In the genomic region with DNA sequence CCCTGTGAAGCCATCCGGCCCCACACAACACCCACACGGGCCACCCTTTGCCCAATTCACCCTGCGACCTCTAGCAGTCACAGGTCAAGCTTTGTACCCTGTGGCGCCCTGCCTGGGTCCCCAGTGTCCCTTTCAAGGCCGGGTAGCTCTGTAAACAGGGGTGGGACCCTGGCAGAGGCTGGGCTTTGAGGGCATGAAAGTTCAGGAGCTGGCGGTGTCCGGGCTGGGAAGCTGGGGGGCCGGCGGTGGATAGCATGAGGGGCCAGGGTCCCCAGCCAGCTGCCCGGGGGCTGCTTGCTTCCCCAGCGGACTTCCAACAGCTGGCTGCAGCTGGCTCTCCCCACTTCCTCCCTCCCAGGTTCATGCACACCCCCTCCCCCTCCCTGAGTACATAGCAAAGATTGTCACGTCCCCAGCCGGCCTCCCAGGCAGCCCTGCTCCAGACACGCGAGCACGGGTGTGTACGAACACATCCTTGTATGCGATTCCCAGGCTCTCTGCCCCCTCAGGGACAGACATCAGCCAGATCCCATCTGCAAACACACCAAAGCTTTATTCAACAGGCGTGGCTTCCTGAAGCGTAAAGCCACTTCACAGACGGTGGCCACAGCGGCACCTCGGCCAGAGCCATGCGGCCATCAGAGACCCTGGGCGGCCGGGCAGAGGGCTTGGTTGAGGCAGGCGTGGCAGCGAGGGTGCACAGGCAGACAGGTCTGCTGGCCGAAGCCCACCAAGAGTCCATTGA, we compare ENCODE assay signal across 9 cellular contexts. TPM values are rescaled to one million over a fixed set of nuclear protein-coding genes. Genes with fewer than 3 reads are reported as not detected.
DNase-seq lines count a peak whose midpoint lies in the region; ATAC-seq, FAIRE-seq and TF ChIP-seq lines count a peak whose summit lies in the region.
"Had no signal": no experiment of that assay in that cellular context is flagged by ENCODE, and none has a peak within 500 bp of the region (broad histone marks: within the 10 kb centered on the region; RNA-seq: fewer than 3 reads in every experiment).

No MANE protein-coding gene starts in this region.

- WGBS in right cardiac atrium, result 38% methylated on average over 29 of the region's 29 CpGs
- WGBS in spleen, 5 donors, result 55 to 78% (median 58%) methylated on average over 23 to 29 of the region's 29 CpGs

- TF ChIP-seq CTCF in HEK293 (tag by site-specific recombination; IDR thresholded peaks at IDR 0.05), result no peak
- no peak for TF ChIP-seq CTCF in spleen (IDR thresholded peaks at IDR 0.05 in 8 of 11, conservative IDR thresholded peaks at IDR 0.05 in 3 of 11)

- H3K4me1 ChIP-seq in HEK293 (ENCODE audit: control insufficient read depth, insufficient read depth, low read length), result peaks cover 4% of the 10 kb centered on the region; the same call in 1 of the 2 replicates
- peaks cover 12% of the 10 kb centered on the region for H3K4me1 ChIP-seq in right cardiac atrium (ENCODE audit: control insufficient read depth, insufficient read depth, low read length)
- H3K4me1 ChIP-seq in spleen, result peaks cover 46 to 100% (median 77%) of the 10 kb centered on the region in 6 donors

- no peak overlapping the region for H3K27ac ChIP-seq in HEK293 (ENCODE audit: extremely low read depth, low read depth, low read length)
- peak overlapping the region; percentile 76 for H3K27ac ChIP-seq in right cardiac atrium (ENCODE audit: low read length)
- peak overlapping the region; percentile 60 to 85 (median 76) for H3K27ac ChIP-seq in spleen

- peak; percentile 43 to 54 for ATAC-seq in right cardiac atrium
- no peak for ATAC-seq in HG03354 (IDR thresholded peaks at IDR 0.05; ENCODE audit: poor library complexity, severe bottlenecking, unreplicated experiment)

- TF ChIP-seq POLR2A in spleen (IDR thresholded peaks at IDR 0.05), result no peak

- intact Hi-C loops in right cardiac atrium (cut with DNase I) (no loop called here), spleen (cut with DNase I; ENCODE audit: low total_unique reads) (no loop called here)

- H3K27me3 ChIP-seq in right cardiac atrium (ENCODE audit: control insufficient read depth, insufficient read depth) (no peaks in the 10 kb centered on the region), spleen (replicated peaks in 1 of 7) (peaks cover 0 to 7% (median 0%) of the 10 kb centered on the region in 7 donors)

- CTCF ChIA-PET in HEK293 (lab: Yijun Ruan, JAX), result no interaction called here

- H3K36me3 ChIP-seq in HEK293 (ENCODE audit: control insufficient read depth in 2 of 2, insufficient read depth in 1 of 2, low read length in 2 of 2) (peaks cover 0 to 20% of the 10 kb centered on the region in 2 experiments; a peak in 2 of 3 replicates), spleen (peaks cover 0 to 40% (median 4%) of the 10 kb centered on the region in 6 donors)

- H3K4me3 ChIP-seq in HEK293 (ENCODE audit: low read depth, low read length), result no peak overlapping the region
- H3K4me3 ChIP-seq in right cardiac atrium (ENCODE audit: low read length), result no peak overlapping the region
- peak overlapping the region in 1 of 8 donors; percentile 9 for H3K4me3 ChIP-seq in spleen

- POLR2A ChIA-PET in HEK293 (lab: Yijun Ruan, JAX), result interaction anchor here (1.3 to 2.4 kb wide), 2 partner anchors 12 to 116 kb away, joined by 6 read pairs; partner anchors contain the start of gene TRAF7

- no peak for FAIRE-seq in frontal cortex (lab: Jason Lieb, UNC)

- DNase-seq in amniotic epithelial cell (ENCODE audit: low read depth) (peak; percentile 42), right cardiac atrium (peak; percentile 86 to 95 (median 94)), spleen (no peak), NCI-H446 (lab: John Stamatoyannopoulos, UW) (no peak), frontal cortex (ENCODE audit: low spot score in 2 of 2) (no peak)
- DNase-seq in activated CD4-positive, alpha-beta T cell treated with anti-CD3 and anti-CD28 coated beads, Interleukin-2, amount 50 U/mL, for 48 hours, result no peak
- DNase-seq: activated B cell treated with CpG ODN at 0.5 μM for 24 hours had no signal

- H3K9me3 ChIP-seq in HEK293 (ENCODE audit: control insufficient read depth, insufficient read depth, low read depth, low read length) (no peaks in the 10 kb centered on the region), right cardiac atrium (ENCODE audit: control insufficient read depth, low read length) (no peaks in the 10 kb centered on the region), spleen (no peaks in the 10 kb centered on the region)

TF ChIP-seq in HEK293, 187 proteins besides CTCF, POLR2A, EP300 and RAD21:
- peak; percentile 41 for TF ChIP-seq ZFHX2 (tag by site-specific recombination; conservative IDR thresholded peaks at IDR 0.05)
- 0 out of 2 replicates have a peak, but pooled peaks have one; percentile 28 for TF ChIP-seq GLIS1 (tag by site-specific recombination; IDR thresholded peaks at IDR 0.05)
- TF ChIP-seq ZNF157 (tag by site-specific recombination; IDR thresholded peaks at IDR 0.05), result no peak
- TF ChIP-seq HIC1 (tag by site-specific recombination; IDR thresholded peaks at IDR 0.05), result peak; percentile 29; the same call in 1 of the 2 replicates
- TF ChIP-seq BCL11B (tag by site-specific recombination; IDR thresholded peaks at IDR 0.05; ENCODE audit: low read depth), result peak; percentile 57
- 0 out of 2 replicates have a peak, but pooled peaks have one; percentile 18 for TF ChIP-seq ZNF341 (tag by site-specific recombination; IDR thresholded peaks at IDR 0.05; ENCODE audit: low read depth)
- TF ChIP-seq KLF9 (tag by site-specific recombination; IDR thresholded peaks at IDR 0.05; ENCODE audit: low read depth), result no peak
- TF ChIP-seq SCRT2 (tag by site-specific recombination; IDR thresholded peaks at IDR 0.05), result peak; percentile 54; the same call in 1 of the 2 replicates

RNA-seq across cellular contexts. Expression of gene NTHL1, which starts 8.2 kb away (rescaled TPM):
- 10 to 100 TPM in 3 of 4 donors, 1 to 10 TPM in 1; 4.3 to 14.0 (median 12.5) TPM for total RNA-seq in right cardiac atrium
- polyA plus RNA-seq in right cardiac atrium, result 21.3 TPM
- total RNA-seq in spleen, result 10 to 100 TPM in 6 of 7 donors, 1 to 10 TPM in 1; 9.6 to 29.6 (median 20.0) TPM
- polyA plus RNA-seq in spleen, result 10 to 100 TPM; 31.3 to 52.1 (median 37.0) TPM
- 33.4 TPM for total RNA-seq in frontal cortex

RNA-seq across cellular contexts. Expression of gene TSC2, which starts 8.3 kb away (rescaled TPM):
- total RNA-seq in right cardiac atrium (10 to 100 TPM; 67.3 to 72.4 (median 69.4) TPM), spleen (100 to 1,000 TPM in 4 of 7 donors, 10 to 100 TPM in 3; 63.8 to 185 (median 103) TPM), frontal cortex (39.5 TPM)
- polyA plus RNA-seq in right cardiac atrium (34.7 TPM), spleen (10 to 100 TPM; 20.7 to 82.0 (median 53.3) TPM)

RNA-seq across cellular contexts. Expression of gene NHERF2, which starts 12.8 kb away (rescaled TPM):
- total RNA-seq in right cardiac atrium, result 100 to 1,000 TPM; 131 to 257 (median 158) TPM
- 228 TPM for polyA plus RNA-seq in right cardiac atrium
- total RNA-seq in spleen, result 100 to 1,000 TPM in 4 of 7 donors, 10 to 100 TPM in 3; 62.4 to 179 (median 126) TPM
- 100 to 1,000 TPM in 1 of 3 donors, 10 to 100 TPM in 2; 64.6 to 218 (median 71.2) TPM for polyA plus RNA-seq in spleen
- 13.5 TPM for total RNA-seq in frontal cortex

RNA-seq across cellular contexts. Expression of gene NPW, which starts 19.9 kb away (rescaled TPM):
- not detected for total RNA-seq in right cardiac atrium
- not detected for polyA plus RNA-seq in right cardiac atrium
- total RNA-seq in spleen, result 1 to 10 TPM in 1 of 7 donors, under 1 TPM in 3, not detected in 3; 0.51 to 1.9 (median 0.89) TPM
- 1 to 10 TPM in 2 of 3 donors, under 1 TPM in 1; 0.30 to 2.5 (median 2.3) TPM for polyA plus RNA-seq in spleen
- total RNA-seq in frontal cortex, result not detected

RNA-seq across cellular contexts. Expression of gene ZNF598, which starts 29.8 kb away (rescaled TPM):
- 10 to 100 TPM; 16.8 to 20.5 (median 17.5) TPM for total RNA-seq in right cardiac atrium
- 14.0 TPM for polyA plus RNA-seq in right cardiac atrium
- 10 to 100 TPM; 34.6 to 56.2 (median 47.2) TPM for total RNA-seq in spleen
- 10 to 100 TPM; 21.8 to 45.5 (median 29.0) TPM for polyA plus RNA-seq in spleen
- 5.7 TPM for total RNA-seq in frontal cortex

Comparison
In these comparisons a context has a peak if more than half of its experiments do, and no peak if none do; other contexts are left out.
1. DNase-seq: peak in amniotic epithelial cell (single experiment) and right cardiac atrium (3 of 3); none in spleen (single experiment), NCI-H446 (0 of 2), frontal cortex (0 of 2) and activated CD4-positive, alpha-beta T cell treated with anti-CD3 and anti-CD28 coated beads, Interleukin-2, amount 50 U/mL, for 48 hours (0 of 2).